In the genomic region with DNA sequence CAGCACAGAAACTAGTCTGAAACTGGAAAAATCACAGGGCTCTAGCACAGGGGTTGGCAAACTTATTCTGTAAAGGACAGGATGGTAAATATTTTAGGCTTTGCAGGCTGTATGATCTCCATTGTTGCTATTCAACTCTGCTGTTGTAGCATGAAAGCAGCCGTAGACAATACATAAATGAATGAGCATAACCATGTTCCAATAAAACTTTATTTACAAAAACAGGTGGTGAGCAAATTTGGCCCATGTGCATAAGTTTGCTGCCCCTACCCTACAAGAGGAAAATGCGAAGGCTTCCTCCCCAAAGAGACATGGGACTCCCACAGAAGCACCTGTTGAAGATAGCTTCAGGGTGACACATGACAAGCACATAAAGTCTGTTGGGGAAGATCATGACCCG, we compare ENCODE assay signal across 22 cellular contexts. TPM values are rescaled to one million over a fixed set of nuclear protein-coding genes. Genes with fewer than 3 reads are reported as not detected.
DNase-seq lines count a peak whose midpoint lies in the region; ATAC-seq, FAIRE-seq and TF ChIP-seq lines count a peak whose summit lies in the region.
"Had no signal": no experiment of that assay in that cellular context is flagged by ENCODE, and none has a peak within 500 bp of the region (broad histone marks: within the 10 kb centered on the region; RNA-seq: fewer than 3 reads in every experiment).

No MANE protein-coding gene starts in this region.

- TF ChIP-seq EP300 in HepG2 (IDR thresholded peaks at IDR 0.05; ENCODE audit: low read depth in 2 of 2, low read length in 2 of 2), result no peak
- TF ChIP-seq EP300 in HepG2 (CRISPR knock-in tag; IDR thresholded peaks at IDR 0.05; ENCODE audit: borderline replicate concordance), result no peak

- no peak overlapping the region for H2AFZ ChIP-seq in HepG2 (ENCODE audit: low read length)
- H2AFZ ChIP-seq: GM23248 had no signal

- no peaks in the 10 kb centered on the region for H3K27me3 Mint-ChIP-seq in endodermal cell (ENCODE audit: insufficient read depth)
- H3K27me3 Mint-ChIP-seq: CD4-positive, alpha-beta memory T cell had no signal

- H3K79me2 ChIP-seq in HepG2 (ENCODE audit: insufficient read depth, low read length), result no peaks in the 10 kb centered on the region

- intact Hi-C loops in HepG2 (cut with micrococcal nuclease; ENCODE audit: unreplicated experiment) (no loop called here), right lobe of liver (cut with DNase I) (no loop called here)

- whole genome bisulfite sequencing in HepG2 (ENCODE audit: low lambda C conversion rate), result 97% methylated on average over 3 of the region's 3 CpGs
- 95% methylated on average over 3 of the region's 3 CpGs for WGBS in right lobe of liver (ENCODE audit: insufficient coverage, low coverage, low lambda C conversion rate, missing lambda C conversion rate)
- 91 to 100% methylated on average over 2 to 3 of the region's 3 CpGs for WGBS in endodermal cell (ENCODE audit: insufficient coverage in 1 of 2, insufficient read length in 1 of 2), 2 experiments

- TF ChIP-seq RAD21 in HepG2 (CRISPR knock-in tag; IDR thresholded peaks at IDR 0.05), result no peak

- TF ChIP-seq POLR2A in HepG2 (IDR thresholded peaks at IDR 0.05; ENCODE audit: insufficient read depth in 1 of 2, low read depth in 2 of 2, low read length in 2 of 2), result no peak
- TF ChIP-seq POLR2A in right lobe of liver (IDR thresholded peaks at IDR 0.05), result no peak

- H4K20me1 ChIP-seq in HepG2 (ENCODE audit: insufficient read depth, low read length), result no peaks in the 10 kb centered on the region
- H4K20me1 ChIP-seq: BLaER1 had no signal

- no peak overlapping the region for H3K9ac ChIP-seq in HepG2 (ENCODE audit: insufficient read depth, low read depth, low read length)
- H3K9ac ChIP-seq in endodermal cell (ENCODE audit: extremely low read depth, low read length, poor library complexity, severe bottlenecking), result no peak overlapping the region
- H3K9ac ChIP-seq in rectal smooth muscle tissue (ENCODE audit: low read length), result no peak overlapping the region
- H3K9ac ChIP-seq: BLaER1, GM23248 had no signal

- H3K36me3 Mint-ChIP-seq in endodermal cell (ENCODE audit: low read depth), result peaks cover 20% of the 10 kb centered on the region
- H3K36me3 Mint-ChIP-seq: CD4-positive, alpha-beta memory T cell had no signal

- H3K27ac ChIP-seq in HepG2 (ENCODE audit: extremely low read length, insufficient read depth, low read length) (no peak overlapping the region), right lobe of liver (no peak overlapping the region), endodermal cell (ENCODE audit: low read depth, low read length) (no peak overlapping the region), rectal smooth muscle tissue (ENCODE audit: low read depth, low read length) (peak overlapping the region; percentile 48)
- H3K27ac ChIP-seq: 22Rv1, A549, BLaER1, GM23248 had no signal

- H3K9me3 Mint-ChIP-seq in endodermal cell, result no peaks in the 10 kb centered on the region
- H3K9me3 Mint-ChIP-seq: CD14-positive monocyte; CD4-positive, alpha-beta memory T cell; HFFc6 had no signal

- H3K4me3 Mint-ChIP-seq in endodermal cell, result no peak overlapping the region
- H3K4me3 Mint-ChIP-seq: CD14-positive monocyte; CD4-positive, alpha-beta memory T cell; HFFc6 had no signal

- H3K4me1 Mint-ChIP-seq in endodermal cell, result peaks cover 14% of the 10 kb centered on the region

- in situ Hi-C loops in HepG2 (cut with HindIII; ENCODE audit: extremely low pct_ligation_motif_present, low pct_unique_long_range_greater_than_20kb), result no loop called here

- no peak for DNase-seq in HepG2 (ENCODE audit: low spot score)
- no peak for DNase-seq in right lobe of liver
- peak; percentile 0 for DNase-seq in endodermal cell
- no peak for DNase-seq in NCI-H2029 treated with DMSO at 0.1 percent for 48 hours (lab: John Stamatoyannopoulos, UW)
- DNase-seq in HuH-7.5 (ENCODE audit: low spot score), result no peak
- DNase-seq in GM03348 (ENCODE audit: low spot score), result no peak
- DNase-seq: AML-193; CD4-positive, alpha-beta memory T cell; DMS79 treated with DMSO at 0.1 percent for 48 hours; GM23248; HCEC 1CT; HFFc6; KBM-7 had no signal

- H3K4me1 ChIP-seq in HepG2 (ENCODE audit: insufficient read depth, low read length) (peaks cover 5% of the 10 kb centered on the region; the same call in 1 of the 2 replicates), right lobe of liver (no peaks in the 10 kb centered on the region), endodermal cell (ENCODE audit: control insufficient read depth, insufficient read depth, low read length) (peaks cover 4% of the 10 kb centered on the region), rectal smooth muscle tissue (ENCODE audit: control insufficient read depth, insufficient read depth, low read length) (peaks cover 26% of the 10 kb centered on the region)
- H3K4me1 ChIP-seq: A549 had no signal

- H3K4me3 ChIP-seq in HepG2 (replicated peaks in 1 of 3; ENCODE audit: insufficient read depth in 1 of 3, low read depth in 2 of 3, low read length in 3 of 3), result no peak overlapping the region
- H3K4me3 ChIP-seq in right lobe of liver, result no peak overlapping the region
- H3K4me3 ChIP-seq in endodermal cell (ENCODE audit: low read length), result no peak overlapping the region
- H3K4me3 ChIP-seq in rectal smooth muscle tissue (ENCODE audit: low read length), result no peak overlapping the region
- H3K4me3 ChIP-seq: A549, BLaER1, GM23248 had no signal

- H3K36me3 ChIP-seq in HepG2 (replicated peaks in 1 of 2; ENCODE audit: control insufficient read depth in 1 of 2, insufficient read depth in 2 of 2, low read length in 2 of 2), result peaks cover 3 to 15% of the 10 kb centered on the region in 2 experiments; a peak in 3 of 5 replicates
- peaks cover 0 to 4% (median 0%) of the 10 kb centered on the region in 4 donors for H3K36me3 ChIP-seq in right lobe of liver
- peaks cover 13% of the 10 kb centered on the region for H3K36me3 ChIP-seq in endodermal cell (ENCODE audit: control insufficient read depth, insufficient read depth, low read length)
- H3K36me3 ChIP-seq in rectal smooth muscle tissue (ENCODE audit: control insufficient read depth, insufficient read depth, low read length), result no peaks in the 10 kb centered on the region
- H3K36me3 ChIP-seq: BLaER1 had no signal

- no peak overlapping the region for H3K4me2 ChIP-seq in HepG2 (ENCODE audit: low read depth, low read length)
- H3K4me2 ChIP-seq: A549, BLaER1 had no signal

- no peak for FAIRE-seq in HepG2 (lab: Jason Lieb, UNC)
- FAIRE-seq: A549, GM12892, H54 had no signal

- BruUV-seq in HepG2 (replicated peaks; lab: Mats Ljungman, UMichigan), result no TSS peak

- TF ChIP-seq CTCF in HepG2 (CRISPR knock-in tag; IDR thresholded peaks at IDR 0.05) (no peak), right lobe of liver (IDR thresholded peaks at IDR 0.05) (no peak), endodermal cell (conservative IDR thresholded peaks at IDR 0.05) (no peak)

- CTCF ChIA-PET in HepG2 (lab: Yijun Ruan, JAX; ENCODE audit: low intra/inter-chr PET ratio, low total read pairs), result no interaction called here

- ATAC-seq in HepG2, result no peak
- no peak for ATAC-seq in right lobe of liver
- ATAC-seq in HG03354 (IDR thresholded peaks at IDR 0.05; ENCODE audit: poor library complexity, severe bottlenecking, unreplicated experiment), result no peak
- ATAC-seq: A549 had no signal

- H3K9me3 ChIP-seq in HepG2 (ENCODE audit: low read length) (no peaks in the 10 kb centered on the region), right lobe of liver (no peaks in the 10 kb centered on the region), endodermal cell (ENCODE audit: control insufficient read depth, low read length) (no peaks in the 10 kb centered on the region)
- H3K9me3 ChIP-seq: A549, BLaER1 had no signal

- H3K27me3 ChIP-seq in HepG2 (ENCODE audit: control insufficient read depth in 1 of 2, insufficient read depth in 2 of 2, low read length in 2 of 2), result no peaks in the 10 kb centered on the region
- no peaks in the 10 kb centered on the region for H3K27me3 ChIP-seq in right lobe of liver
- H3K27me3 ChIP-seq in endodermal cell (ENCODE audit: control insufficient read depth, insufficient read depth, low read length, poor library complexity, severe bottlenecking), result no peaks in the 10 kb centered on the region
- no peaks in the 10 kb centered on the region for H3K27me3 ChIP-seq in rectal smooth muscle tissue (ENCODE audit: control insufficient read depth, insufficient read depth, low read length)
- H3K27me3 ChIP-seq: BLaER1 had no signal

- POLR2A ChIA-PET in HepG2 (lab: Yijun Ruan, JAX), result no interaction called here

- H3K27ac Mint-ChIP-seq in endodermal cell, result no peak overlapping the region
- H3K27ac Mint-ChIP-seq: CD14-positive monocyte, HFFc6 had no signal

RNA-seq across cellular contexts. Expression of gene SYNM, which starts 59.2 kb away (rescaled TPM):
- total RNA-seq in HepG2 (2016; rRNA removed; fragmentation: Illumina TruSeq; extraction: Trizol), result 3.7 and 6.0 TPM in 2 replicates
- total RNA-seq in HepG2 (2016; cell fraction: cytosol; rRNA removed; fragmentation: Illumina TruSeq; extraction: Trizol; ENCODE audit: low read depth), result 0.20 and 0.44 TPM in 2 replicates
- 3.8 and 5.5 TPM in 2 replicates for total RNA-seq in HepG2 (2016; cell fraction: insoluble cytoplasmic fraction; rRNA removed; fragmentation: Illumina TruSeq; extraction: Trizol)
- 1.6 and 1.7 TPM in 2 replicates for total RNA-seq in HepG2 (2016; cell fraction: membrane; rRNA removed; fragmentation: Illumina TruSeq; extraction: Trizol)
- 4.7 and 4.8 TPM in 2 replicates for total RNA-seq in HepG2 (2016; cell fraction: nucleus; rRNA removed; fragmentation: Illumina TruSeq; extraction: Trizol)
- 1.1 and 1.2 TPM in 2 replicates for polyA plus RNA-seq in HepG2 (2011; rRNA removed)
- 0.74 and 0.99 TPM in 2 replicates for polyA plus RNA-seq in HepG2 (2011; cell fraction: cytosol; rRNA removed)
- 2.4 and 2.9 TPM in 2 replicates for polyA plus RNA-seq in HepG2 (2011; cell fraction: nucleus; rRNA removed)
- 1.6 and 2.4 TPM in 2 replicates for polyA plus RNA-seq in HepG2 (2012)
- polyA plus RNA-seq in HepG2 (2016; cell fraction: cytosol; fragmentation: Illumina TruSeq; extraction: Trizol; ENCODE audit: low read depth), result 0.16 and 0.17 TPM in 2 replicates
- polyA plus RNA-seq in HepG2 (2016; cell fraction: insoluble cytoplasmic fraction; fragmentation: Illumina TruSeq; extraction: Trizol; ENCODE audit: low read depth), result 4.5 and 4.9 TPM in 2 replicates
- polyA plus RNA-seq in HepG2 (2016; cell fraction: membrane; fragmentation: Illumina TruSeq; extraction: Trizol; ENCODE audit: low read depth), result 0.78 and 0.93 TPM in 2 replicates
- 6.9 TPM in 2 replicates for polyA plus RNA-seq in HepG2 (2016; cell fraction: nucleus; fragmentation: Illumina TruSeq; extraction: Trizol; ENCODE audit: insufficient read depth, low read depth)
- polyA minus RNA-seq in HepG2 (2011; rRNA and poly(A)+ RNA removed; ENCODE audit: low replicate concordance), result 2.1 and 23.9 TPM in 2 replicates
- polyA minus RNA-seq in HepG2 (2011; cell fraction: cytosol; rRNA and poly(A)+ RNA removed), result 2.3 TPM in 2 replicates
- polyA minus RNA-seq in HepG2 (2011; cell fraction: nucleus; rRNA and poly(A)+ RNA removed), result 3.3 and 3.5 TPM in 2 replicates
- total RNA-seq in right lobe of liver, result 1 to 10 TPM; 1.6 to 3.5 (median 2.9) TPM
- 10 to 100 TPM in 1 of 2 donors, 1 to 10 TPM in 1; 2.3 to 12.5 TPM for total RNA-seq in endodermal cell
- polyA plus RNA-seq in endodermal cell (2013, experiment 1 of 2), result 2.0 TPM
- 2.5 TPM for polyA plus RNA-seq in endodermal cell (2013, experiment 2 of 2)
- total RNA-seq: HT-29 had no signal
